Comparison of ENCODE assay signal across 1 cellular context in genomic region chr17:81976332-81977210, GRCh38.
TF ChIP-seq lines count a peak whose summit lies in the region.

No MANE protein-coding gene starts in this region.

TF ChIP-seq in HepG2, 621 proteins besides CTCF, POLR2A, EP300 and RAD21 (continues in another document):
- TF ChIP-seq, protein P1, sequence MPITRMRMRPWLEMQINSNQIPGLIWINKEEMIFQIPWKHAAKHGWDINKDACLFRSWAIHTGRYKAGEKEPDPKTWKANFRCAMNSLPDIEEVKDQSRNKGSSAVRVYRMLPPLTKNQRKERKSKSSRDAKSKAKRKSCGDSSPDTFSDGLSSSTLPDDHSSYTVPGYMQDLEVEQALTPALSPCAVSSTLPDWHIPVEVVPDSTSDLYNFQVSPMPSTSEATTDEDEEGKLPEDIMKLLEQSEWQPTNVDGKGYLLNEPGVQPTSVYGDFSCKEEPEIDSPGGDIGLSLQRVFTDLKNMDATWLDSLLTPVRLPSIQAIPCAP (CRISPR knock-in tag; IDR thresholded peaks at IDR 0.05; ENCODE audit: low read depth): no peak
- TF ChIP-seq, protein P2, sequence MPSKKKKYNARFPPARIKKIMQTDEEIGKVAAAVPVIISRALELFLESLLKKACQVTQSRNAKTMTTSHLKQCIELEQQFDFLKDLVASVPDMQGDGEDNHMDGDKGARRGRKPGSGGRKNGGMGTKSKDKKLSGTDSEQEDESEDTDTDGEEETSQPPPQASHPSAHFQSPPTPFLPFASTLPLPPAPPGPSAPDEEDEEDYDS (CRISPR knock-in tag; IDR thresholded peaks at IDR 0.05): no peak
- peak; percentile 96 for TF ChIP-seq ZNF414 (CRISPR knock-in tag; IDR thresholded peaks at IDR 0.05)
- TF ChIP-seq REL (CRISPR knock-in tag; conservative IDR thresholded peaks at IDR 0.05): peak; percentile 85; the same call in 1 of the 2 replicates
- TF ChIP-seq ZNF776 (CRISPR knock-in tag; IDR thresholded peaks at IDR 0.05): peak; percentile 42; the same call in 1 of the 2 replicates
- no peak for TF ChIP-seq ISX (CRISPR knock-in tag; conservative IDR thresholded peaks at IDR 0.05)
- TF ChIP-seq, protein P3, sequence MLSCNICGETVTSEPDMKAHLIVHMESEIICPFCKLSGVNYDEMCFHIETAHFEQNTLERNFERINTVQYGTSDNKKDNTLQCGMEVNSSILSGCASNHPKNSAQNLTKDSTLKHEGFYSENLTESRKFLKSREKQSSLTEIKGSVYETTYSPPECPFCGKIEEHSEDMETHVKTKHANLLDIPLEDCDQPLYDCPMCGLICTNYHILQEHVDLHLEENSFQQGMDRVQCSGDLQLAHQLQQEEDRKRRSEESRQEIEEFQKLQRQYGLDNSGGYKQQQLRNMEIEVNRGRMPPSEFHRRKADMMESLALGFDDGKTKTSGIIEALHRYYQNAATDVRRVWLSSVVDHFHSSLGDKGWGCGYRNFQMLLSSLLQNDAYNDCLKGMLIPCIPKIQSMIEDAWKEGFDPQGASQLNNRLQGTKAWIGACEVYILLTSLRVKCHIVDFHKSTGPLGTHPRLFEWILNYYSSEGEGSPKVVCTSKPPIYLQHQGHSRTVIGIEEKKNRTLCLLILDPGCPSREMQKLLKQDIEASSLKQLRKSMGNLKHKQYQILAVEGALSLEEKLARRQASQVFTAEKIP (CRISPR knock-in tag; IDR thresholded peaks at IDR 0.05; ENCODE audit: borderline replicate concordance): no peak
- TF ChIP-seq ZNF816 (CRISPR knock-in tag; IDR thresholded peaks at IDR 0.05; ENCODE audit: borderline replicate concordance): no peak
- TF ChIP-seq ZC3H13 (CRISPR knock-in tag; IDR thresholded peaks at IDR 0.05): peak; percentile 87
- no peak for TF ChIP-seq ZNF577 (CRISPR knock-in tag; IDR thresholded peaks at IDR 0.05; ENCODE audit: borderline replicate concordance, low read depth)
- TF ChIP-seq, protein P4, sequence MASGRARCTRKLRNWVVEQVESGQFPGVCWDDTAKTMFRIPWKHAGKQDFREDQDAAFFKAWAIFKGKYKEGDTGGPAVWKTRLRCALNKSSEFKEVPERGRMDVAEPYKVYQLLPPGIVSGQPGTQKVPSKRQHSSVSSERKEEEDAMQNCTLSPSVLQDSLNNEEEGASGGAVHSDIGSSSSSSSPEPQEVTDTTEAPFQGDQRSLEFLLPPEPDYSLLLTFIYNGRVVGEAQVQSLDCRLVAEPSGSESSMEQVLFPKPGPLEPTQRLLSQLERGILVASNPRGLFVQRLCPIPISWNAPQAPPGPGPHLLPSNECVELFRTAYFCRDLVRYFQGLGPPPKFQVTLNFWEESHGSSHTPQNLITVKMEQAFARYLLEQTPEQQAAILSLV (CRISPR knock-in tag; IDR thresholded peaks at IDR 0.05; ENCODE audit: borderline replicate concordance): 0 out of 2 replicates have a peak, but pooled peaks have one; percentile 6
- no peak for TF ChIP-seq ZNF224 (CRISPR knock-in tag; IDR thresholded peaks at IDR 0.05)
- peak; percentile 62; the same call in 1 of the 3 replicates for TF ChIP-seq MXI1 (IDR thresholded peaks at IDR 0.05; ENCODE audit: borderline replicate concordance, low read depth, low read length)
- no peak for TF ChIP-seq MYNN (CRISPR knock-in tag; IDR thresholded peaks at IDR 0.05; ENCODE audit: low read depth)
- TF ChIP-seq ZNF639 (CRISPR knock-in tag; conservative IDR thresholded peaks at IDR 0.05): no peak
- TF ChIP-seq ZNF234 (CRISPR knock-in tag; conservative IDR thresholded peaks at IDR 0.05): no peak
- TF ChIP-seq ZHX1 (CRISPR knock-in tag; IDR thresholded peaks at IDR 0.05; ENCODE audit: low read depth): peak; percentile 29; the same call in 1 of the 2 replicates
- TF ChIP-seq ARID4A (CRISPR knock-in tag; IDR thresholded peaks at IDR 0.05; ENCODE audit: borderline replicate concordance): no peak
- TF ChIP-seq MTF1 (CRISPR knock-in tag; IDR thresholded peaks at IDR 0.05): no peak
- no peak for TF ChIP-seq MAFG (CRISPR knock-in tag; IDR thresholded peaks at IDR 0.05)
- TF ChIP-seq GATAD2A (CRISPR knock-in tag; IDR thresholded peaks at IDR 0.05): peak; percentile 17; the same call in 1 of the 2 replicates
- peak; percentile 66; the same call in 1 of the 2 replicates for TF ChIP-seq THAP9 (CRISPR knock-in tag; IDR thresholded peaks at IDR 0.05; ENCODE audit: borderline replicate concordance)
- no peak for TF ChIP-seq CEBPB (IDR thresholded peaks at IDR 0.05; ENCODE audit: borderline replicate concordance, low read depth, low read length)
- no peak for TF ChIP-seq ZNF275 (CRISPR knock-in tag; IDR thresholded peaks at IDR 0.05; ENCODE audit: borderline replicate concordance)
- no peak; the same call in 1 of the 2 replicates for TF ChIP-seq PAF1 (CRISPR knock-in tag; IDR thresholded peaks at IDR 0.05)
- TF ChIP-seq ZNF101 (CRISPR knock-in tag; IDR thresholded peaks at IDR 0.05; ENCODE audit: borderline replicate concordance, low read depth): no peak
- no peak; the same call in 1 of the 2 replicates for TF ChIP-seq SAFB2 (CRISPR knock-in tag; IDR thresholded peaks at IDR 0.05; ENCODE audit: borderline replicate concordance, low read depth)
- TF ChIP-seq NBN (conservative IDR thresholded peaks at IDR 0.05): no peak
- 0 out of 2 replicates have a peak, but pooled peaks have one; percentile 24 for TF ChIP-seq ZNF891 (CRISPR knock-in tag; IDR thresholded peaks at IDR 0.05)
- no peak for TF ChIP-seq SMAD9 (CRISPR knock-in tag; IDR thresholded peaks at IDR 0.05)
- TF ChIP-seq, protein P5, sequence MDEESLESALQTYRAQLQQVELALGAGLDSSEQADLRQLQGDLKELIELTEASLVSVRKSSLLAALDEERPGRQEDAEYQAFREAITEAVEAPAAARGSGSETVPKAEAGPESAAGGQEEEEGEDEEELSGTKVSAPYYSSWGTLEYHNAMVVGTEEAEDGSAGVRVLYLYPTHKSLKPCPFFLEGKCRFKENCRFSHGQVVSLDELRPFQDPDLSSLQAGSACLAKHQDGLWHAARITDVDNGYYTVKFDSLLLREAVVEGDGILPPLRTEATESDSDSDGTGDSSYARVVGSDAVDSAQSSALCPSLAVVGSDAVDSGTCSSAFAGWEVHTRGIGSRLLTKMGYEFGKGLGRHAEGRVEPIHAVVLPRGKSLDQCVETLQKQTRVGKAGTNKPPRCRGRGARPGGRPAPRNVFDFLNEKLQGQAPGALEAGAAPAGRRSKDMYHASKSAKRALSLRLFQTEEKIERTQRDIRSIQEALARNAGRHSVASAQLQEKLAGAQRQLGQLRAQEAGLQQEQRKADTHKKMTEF (CRISPR knock-in tag; IDR thresholded peaks at IDR 0.05): peak; percentile 1; the same call in 1 of the 2 replicates
- TF ChIP-seq ARHGAP35 (CRISPR knock-in tag; IDR thresholded peaks at IDR 0.05; ENCODE audit: borderline replicate concordance): peak; percentile 68; the same call in 1 of the 2 replicates
- peak; percentile 10; the same call in 1 of the 2 replicates for TF ChIP-seq KLF6 (CRISPR knock-in tag; IDR thresholded peaks at IDR 0.05)
- TF ChIP-seq RFX1 (IDR thresholded peaks at IDR 0.05): no peak
- TF ChIP-seq ZNF720 (CRISPR knock-in tag; IDR thresholded peaks at IDR 0.05): no peak
